9 cellular contexts compared by ENCODE assay signal in genomic region chrX:30659421-30659820, GRCh38. TPM values are rescaled to one million over a fixed set of nuclear protein-coding genes. Genes with fewer than 3 reads are reported as not detected.
DNase-seq lines count a peak whose midpoint lies in the region; ATAC-seq, FAIRE-seq and TF ChIP-seq lines count a peak whose summit lies in the region.
"Had no signal": no experiment of that assay in that cellular context is flagged by ENCODE, and none has a peak within 500 bp of the region (broad histone marks: within the 10 kb centered on the region; RNA-seq: fewer than 3 reads in every experiment).

No MANE protein-coding gene starts in this region.

- in situ Hi-C loops in GM12878 (cut with MboI), result no loop called here

- no peak overlapping the region for H3K27ac ChIP-seq in GM12878 (ENCODE audit: control insufficient read depth, insufficient read depth)
- H3K27ac ChIP-seq in A673 (ENCODE audit: low read depth, low read length, poor library complexity, severe bottlenecking), result no peak overlapping the region

- H3K4me3 ChIP-seq in GM12878, result no peak overlapping the region
- no peak overlapping the region for H3K4me3 ChIP-seq in A673 (ENCODE audit: low read depth, low read length, poor library complexity, severe bottlenecking)

- H3K36me3 ChIP-seq in GM12878 (ENCODE audit: control insufficient read depth in 2 of 2, insufficient read depth in 2 of 2, low read length in 1 of 2) (no peaks in the 10 kb centered on the region), A673 (ENCODE audit: insufficient read depth, low read length, poor library complexity, severe bottlenecking) (no peaks in the 10 kb centered on the region)

- H3K4me1 ChIP-seq in GM12878 (ENCODE audit: control insufficient read depth, insufficient read depth, low read length), result no peaks in the 10 kb centered on the region
- no peaks in the 10 kb centered on the region for H3K4me1 ChIP-seq in A673 (ENCODE audit: insufficient read depth, low read length, poor library complexity, severe bottlenecking)

- peak; percentile 53 for ATAC-seq in GM12878
- peak in 2 of 3 donors; percentile 17 to 76 for ATAC-seq in natural killer cell

- POLR2A ChIA-PET in GM12878 (lab: Charles Lee) (interaction anchor here (0.6 kb wide), 1 partner anchor 151 kb away, joined by 7 read pairs; no protein-coding TSS in a partner anchor), A673 (lab: Charles Lee; ENCODE audit: low non-redundant PET) (no interaction called here)

- no peak for TF ChIP-seq RAD21 in GM12878 (IDR thresholded peaks at IDR 0.05; ENCODE audit: insufficient read depth, low read depth, low read length)

- no peak overlapping the region for H3K4me2 ChIP-seq in GM12878 (ENCODE audit: control insufficient read depth, insufficient read depth)

- no peaks in the 10 kb centered on the region for H3K27me3 Mint-ChIP-seq in natural killer cell (ENCODE audit: low read depth in 2 of 2)

- CTCF ChIA-PET in GM12878 (lab: Yijun Ruan, JAX), result interaction anchor here (1.2 to 1.5 kb wide), 2 partner anchors 12 kb away, joined by 3 read pairs; no protein-coding TSS in a partner anchor
- CTCF ChIA-PET in A673 (lab: Charles Lee), result no interaction called here

- no peaks in the 10 kb centered on the region for H3K4me1 Mint-ChIP-seq in natural killer cell

- intact Hi-C loops in GM12878 (cut with micrococcal nuclease; ENCODE audit: unreplicated experiment), result no loop called here
- intact Hi-C loops in natural killer cell (cut with micrococcal nuclease), result no loop called here
- intact Hi-C loops in A673 (cut with micrococcal nuclease; ENCODE audit: unreplicated experiment), result no loop called here

- TF ChIP-seq EP300 in GM12878 (IDR thresholded peaks at IDR 0.05; ENCODE audit: borderline replicate concordance in 1 of 2, control insufficient read depth in 1 of 2, low read depth in 2 of 2, low read length in 2 of 2), result no peak

- no peaks in the 10 kb centered on the region for H3K27me3 ChIP-seq in GM12878 (replicated peaks in 1 of 2; ENCODE audit: control insufficient read depth in 2 of 2, insufficient read depth in 2 of 2, low read length in 1 of 2)
- no peaks in the 10 kb centered on the region for H3K27me3 ChIP-seq in A673 (replicated peaks; ENCODE audit: insufficient read depth, low read depth, low read length, poor library complexity)

- no peak overlapping the region for H3K9ac ChIP-seq in GM12878 (ENCODE audit: control insufficient read depth, insufficient read depth, low read length)

- no peak overlapping the region for H3K4me3 Mint-ChIP-seq in natural killer cell

- no peaks in the 10 kb centered on the region for H4K20me1 ChIP-seq in GM12878 (ENCODE audit: control insufficient read depth, insufficient read depth)

- DNase-seq in ELR (ENCODE audit: low read depth) (peak; percentile 91), LoVo (ENCODE audit: low spot score) (peak; percentile 26), GM12878 (ENCODE audit: low read depth, low spot score) (no peak), natural killer cell (no peak), NCI-H1436 treated with DMSO at 0.1 percent for 48 hours (lab: John Stamatoyannopoulos, UW) (no peak), ureter (ENCODE audit: low spot score) (no peak), middle frontal gyrus (ENCODE audit: extremely low spot score, low spot score) (no peak), A673 (ENCODE audit: low spot score) (no peak)
- DNase-seq: aorta had no signal

- TF ChIP-seq POLR2A in GM12878 (IDR thresholded peaks at IDR 0.05; ENCODE audit: low read depth, low read length), result no peak

- no peaks in the 10 kb centered on the region for H3K9me3 ChIP-seq in GM12878 (replicated peaks; ENCODE audit: control insufficient read depth, insufficient read depth, low read length)
- H3K9me3 ChIP-seq in A673 (ENCODE audit: low read depth, low read length, poor library complexity, severe bottlenecking), result no peaks in the 10 kb centered on the region

- SMC1A ChIA-PET in GM12878 (lab: Charles Lee; ENCODE audit: uncharacterized antibody, unreplicated experiment), result interaction anchor here (0.6 to 1.6 kb wide), 3 partner anchors 12 to 169 kb away, joined by 3 read pairs; no protein-coding TSS in a partner anchor

- FAIRE-seq in GM12878 (lab: Jason Lieb, UNC), result no peak

- no peaks in the 10 kb centered on the region for H3K9me3 Mint-ChIP-seq in natural killer cell

- no peaks in the 10 kb centered on the region for H3K36me3 Mint-ChIP-seq in natural killer cell

- TF ChIP-seq CTCF in GM12878 (IDR thresholded peaks at IDR 0.05 in 2 of 3, conservative IDR thresholded peaks at IDR 0.05 in 1 of 3; ENCODE audit: control insufficient read depth in 2 of 3, extremely low read depth in 1 of 3, insufficient read depth in 1 of 3, low read depth in 3 of 3, low read length in 3 of 3) (no peak), natural killer cell (IDR thresholded peaks at IDR 0.05) (no peak), A673 (conservative IDR thresholded peaks at IDR 0.05; ENCODE audit: low read depth, low read length) (no peak)

- no peak overlapping the region for H3K27ac Mint-ChIP-seq in natural killer cell

- BruUV-seq in GM12878 (replicated peaks; lab: Mats Ljungman, UMichigan) (no TSS peak), A673 (replicated peaks; lab: Mats Ljungman, UMichigan) (no TSS peak)

- no peaks in the 10 kb centered on the region; the same call in 1 of the 2 replicates for H3K79me2 ChIP-seq in GM12878 (ENCODE audit: control insufficient read depth, insufficient read depth, low read length)

- RAD21 ChIA-PET in GM12878 (lab: Charles Lee; ENCODE audit: unreplicated experiment), result interaction anchor here (1.1 kb wide), 1 partner anchor 77 kb away, joined by 3 read pairs; no protein-coding TSS in a partner anchor

- no peak overlapping the region for H2AFZ ChIP-seq in GM12878 (ENCODE audit: control insufficient read depth, low read depth, low read length)

- 42% methylated on average over 2 of the region's 2 CpGs for WGBS in GM12878 (ENCODE audit: insufficient coverage, insufficient replicate concordance, low lambda C conversion rate, missing lambda C conversion rate)

TF ChIP-seq in GM12878, 131 proteins besides CTCF, POLR2A, EP300 and RAD21:
- TF ChIP-seq, protein P1, sequence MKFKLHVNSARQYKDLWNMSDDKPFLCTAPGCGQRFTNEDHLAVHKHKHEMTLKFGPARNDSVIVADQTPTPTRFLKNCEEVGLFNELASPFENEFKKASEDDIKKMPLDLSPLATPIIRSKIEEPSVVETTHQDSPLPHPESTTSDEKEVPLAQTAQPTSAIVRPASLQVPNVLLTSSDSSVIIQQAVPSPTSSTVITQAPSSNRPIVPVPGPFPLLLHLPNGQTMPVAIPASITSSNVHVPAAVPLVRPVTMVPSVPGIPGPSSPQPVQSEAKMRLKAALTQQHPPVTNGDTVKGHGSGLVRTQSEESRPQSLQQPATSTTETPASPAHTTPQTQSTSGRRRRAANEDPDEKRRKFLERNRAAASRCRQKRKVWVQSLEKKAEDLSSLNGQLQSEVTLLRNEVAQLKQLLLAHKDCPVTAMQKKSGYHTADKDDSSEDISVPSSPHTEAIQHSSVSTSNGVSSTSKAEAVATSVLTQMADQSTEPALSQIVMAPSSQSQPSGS (IDR thresholded peaks at IDR 0.05; ENCODE audit: low read length), result no peak
- TF ChIP-seq CEBPB (IDR thresholded peaks at IDR 0.05; ENCODE audit: borderline replicate concordance in 1 of 2, low read depth in 2 of 2, low read length in 2 of 2), result no peak
- TF ChIP-seq JUNB (IDR thresholded peaks at IDR 0.05), result peak; percentile 30; the same call in 1 of the 2 replicates
- no peak for TF ChIP-seq STAT3 (IDR thresholded peaks at IDR 0.05; ENCODE audit: low read depth, low read length)
TF ChIP-seq in GM12878: peak in this region for 1.

RNA-seq across cellular contexts. Expression of gene GK, which starts 6.2 kb away (rescaled TPM):
- total RNA-seq in GM12878 (2013; cell fraction: nucleolus; rRNA removed), result 13.3 and 14.2 TPM in 2 replicates
- total RNA-seq in GM12878 (2014; rRNA removed), result 8.9 and 11.7 TPM in 2 replicates
- 11.8 and 12.1 TPM in 2 replicates for total RNA-seq in GM12878 (2014; rRNA removed; fragmentation: Illumina TruSeq; extraction: Trizol)
- total RNA-seq in GM12878 (2021), result 10.5 and 11.2 TPM in 2 replicates
- polyA plus RNA-seq in GM12878 (2011; ENCODE audit: low read depth), result 4.5 TPM
- polyA plus RNA-seq in GM12878 (2011; rRNA removed), result 11.2 and 15.5 TPM in 2 replicates
- polyA plus RNA-seq in GM12878 (2011; cell fraction: cytosol; rRNA removed), result 4.4 and 4.5 TPM in 2 replicates
- 10.1 and 10.3 TPM in 2 replicates for polyA plus RNA-seq in GM12878 (2011; cell fraction: nucleus; rRNA removed)
- polyA plus RNA-seq in GM12878 (2012), result 7.0 and 7.9 TPM in 2 replicates
- polyA plus RNA-seq in GM12878 (2014; fragmentation: Illumina TruSeq; extraction: Trizol), result 9.0 and 12.0 TPM in 2 replicates
- polyA plus RNA-seq in GM12878 (2014; fragmentation: Nextera tagmentation; extraction: Ambion mirVana), result 1 to 10 TPM; 6.3 to 8.5 TPM
- polyA plus RNA-seq in GM12878 (2014; rRNA removed), result 8.8 and 11.0 TPM in 2 replicates
- polyA plus RNA-seq in GM12878 (2016; fragmentation: Nextera tagmentation; extraction: Ambion mirVana), result 10 to 100 TPM; 20.8 to 22.3 TPM
- 8.0 and 12.6 TPM in 2 replicates for polyA minus RNA-seq in GM12878 (2011; rRNA and poly(A)+ RNA removed)
- polyA minus RNA-seq in GM12878 (2011; cell fraction: cytosol; rRNA and poly(A)+ RNA removed), result 2.1 and 4.2 TPM in 2 replicates
- polyA minus RNA-seq in GM12878 (2011; cell fraction: nucleus; rRNA and poly(A)+ RNA removed), result 7.7 and 10.3 TPM in 2 replicates
- total RNA-seq in natural killer cell, result 10 to 100 TPM in 1 of 3 donors, 1 to 10 TPM in 2; 5.1 to 10.2 (median 7.6) TPM
- total RNA-seq in ureter, result 14.1 TPM
- total RNA-seq in A673 (2021), result 6.3 and 7.4 TPM in 2 replicates

Comparison
In these comparisons a context has a peak if more than half of its experiments do, and no peak if none do; other contexts are left out.
1. DNase-seq: peak in ELR (single experiment) and LoVo (single experiment); none in GM12878 (single experiment), natural killer cell (single experiment), NCI-H1436 treated with DMSO at 0.1 percent for 48 hours (single experiment), ureter (single experiment), middle frontal gyrus (single experiment) and A673 (single experiment).